Comparison of ENCODE assay signal across 8 cellular contexts in the genomic region with DNA sequence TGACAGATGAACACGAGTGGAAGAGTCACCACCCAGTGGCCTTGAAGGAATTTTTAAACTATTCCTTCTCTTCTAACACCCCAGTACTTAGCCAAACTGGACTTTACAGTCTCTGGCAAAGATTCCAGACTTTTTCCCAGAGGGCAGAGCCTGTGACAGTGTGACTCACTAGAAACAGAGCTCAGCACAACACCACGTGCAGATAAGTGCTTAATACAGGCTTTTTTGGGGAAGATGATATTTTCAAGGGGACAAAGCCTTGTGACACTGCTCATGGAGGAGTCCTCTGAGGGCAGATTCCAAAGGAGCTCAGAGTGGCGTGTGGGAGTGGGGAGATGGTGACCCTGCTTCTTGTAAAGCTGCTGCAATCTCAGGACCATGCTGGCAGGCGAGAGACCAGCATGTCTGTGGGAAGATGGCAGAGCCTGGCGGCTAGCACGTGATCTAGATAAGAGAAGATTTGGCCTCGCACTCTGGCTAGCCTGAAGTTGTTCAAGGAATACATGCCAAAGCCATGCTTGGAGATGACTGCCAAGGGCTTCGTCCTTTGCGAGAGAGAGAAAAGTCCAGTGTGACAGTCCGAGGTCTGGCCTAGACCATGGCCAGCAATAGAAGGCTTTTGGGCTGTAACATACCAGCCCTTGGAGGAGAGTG. TPM values are rescaled to one million over a fixed set of nuclear protein-coding genes. Genes with fewer than 3 reads are reported as not detected.
DNase-seq lines count a peak whose midpoint lies in the region; ATAC-seq, FAIRE-seq and TF ChIP-seq lines count a peak whose summit lies in the region.

No MANE protein-coding gene starts in this region.

- CTCF ChIA-PET in Panc1 (lab: Charles Lee): interaction anchor here (0.5 kb wide), 1 partner anchor 571 kb away, joined by 5 read pairs; no protein-coding TSS in a partner anchor

- H3K9me3 ChIP-seq in Panc1 (ENCODE audit: control insufficient read depth, insufficient read depth, low read depth, low read length) (no peaks in the 10 kb centered on the region), osteoblast (ENCODE audit: low read depth, low read length) (no peaks in the 10 kb centered on the region)

- in situ Hi-C loops in Panc1 (cut with HindIII; ENCODE audit: low pct_unique_long_range_greater_than_20kb, low sequenced_read_pairs): no loop called here

- H3K27me3 ChIP-seq in Panc1 (ENCODE audit: control insufficient read depth, insufficient read depth, low read length) (no peaks in the 10 kb centered on the region), osteoblast (ENCODE audit: insufficient read depth, low read length) (no peaks in the 10 kb centered on the region)

- POLR2A ChIA-PET in Panc1 (lab: Charles Lee): no interaction called here

- H3K4me3 ChIP-seq in Panc1 (ENCODE audit: low read depth in 2 of 2, low read length in 2 of 2) (no peak overlapping the region), epithelial cell of esophagus (ENCODE audit: low read length) (no peak overlapping the region), osteoblast (ENCODE audit: insufficient read depth, low read length) (no peak overlapping the region)

- H3K27ac ChIP-seq in Panc1 (ENCODE audit: low read length) (peak overlapping the region; percentile 69; the same call in 1 of the 2 replicates), osteoblast (ENCODE audit: low read depth, low read length) (peak overlapping the region; percentile 88)

- intact Hi-C loops in Panc1 (cut with micrococcal nuclease; ENCODE audit: unreplicated experiment): no loop called here

- H3K4me2 ChIP-seq in osteoblast (ENCODE audit: insufficient read depth, low read length): peak overlapping the region; percentile 34

- H3K79me2 ChIP-seq in osteoblast (ENCODE audit: insufficient read depth, low read length): no peaks in the 10 kb centered on the region

- H3K36me3 ChIP-seq in Panc1 (ENCODE audit: control insufficient read depth, insufficient read depth, low read length): no peaks in the 10 kb centered on the region
- no peaks in the 10 kb centered on the region for H3K36me3 ChIP-seq in osteoblast (ENCODE audit: insufficient read depth, low read length)

- FAIRE-seq in urothelium cell line (lab: Jason Lieb, UNC): no peak

- peak overlapping the region; percentile 37 for H2AFZ ChIP-seq in osteoblast (ENCODE audit: low read length)

- no TSS peak for BruUV-seq in Panc1 (replicated peaks; lab: Mats Ljungman, UMichigan)

- H4K20me1 ChIP-seq in osteoblast (ENCODE audit: insufficient read depth, low read length): no peaks in the 10 kb centered on the region

- ATAC-seq in Panc1 (no peak), HG03460 (IDR thresholded peaks at IDR 0.05; ENCODE audit: unreplicated experiment) (no peak)

- DNase-seq in COLO829 (ENCODE audit: low spot score) (peak; percentile 68), Panc1 (ENCODE audit: low read depth, low spot score) (no peak), epithelial cell of esophagus (ENCODE audit: low read depth) (peak; percentile 29), osteoblast (ENCODE audit: insufficient read length, low spot score, missing footprints) (peak; percentile 85), hippocampal formation (lab: John Stamatoyannopoulos, UW) (no peak), urothelium cell line (ENCODE audit: low spot score) (no peak)
- no peak for DNase-seq in stimulated activated CD4-positive, alpha-beta T cell treated with anti-CD3 and anti-CD28 coated beads, Interleukin-15, amount 100 ng/mL, for 24 hours

- TF ChIP-seq CTCF in Panc1 (IDR thresholded peaks at IDR 0.05) (no peak), epithelial cell of esophagus (IDR thresholded peaks at IDR 0.05; ENCODE audit: insufficient read depth, low read depth, low read length, missing control alignments) (no peak), osteoblast (IDR thresholded peaks at IDR 0.05; ENCODE audit: extremely low read depth, low read depth, low read length) (no peak)

- peaks cover 27% of the 10 kb centered on the region for H3K4me1 ChIP-seq in Panc1 (ENCODE audit: control insufficient read depth, insufficient read depth, low read length)
- H3K4me1 ChIP-seq in osteoblast (ENCODE audit: insufficient read depth, low read length): peaks cover 24% of the 10 kb centered on the region

RNA-seq across cellular contexts. Expression of gene RAB33A, which starts 2.4 kb away (rescaled TPM):
- total RNA-seq in Panc1 (2021; ENCODE audit: unreplicated experiment): 2.2 TPM
- polyA plus RNA-seq in Panc1 (2012; ENCODE audit: insufficient read length): 7.2 TPM
- 6.2 and 8.0 TPM in 2 replicates for total RNA-seq in osteoblast

RNA-seq across cellular contexts. Expression of gene AIFM1, which starts 8.5 kb away (rescaled TPM):
- total RNA-seq in Panc1 (2021; ENCODE audit: unreplicated experiment) (96.6 TPM), osteoblast (13.8 and 15.2 TPM in 2 replicates)
- polyA plus RNA-seq in Panc1 (2012; ENCODE audit: insufficient read length): 95.4 TPM

Comparison
In these comparisons a context has a peak if more than half of its experiments do, and no peak if none do; other contexts are left out.
1. DNase-seq: peak in COLO829 (single experiment), epithelial cell of esophagus (single experiment) and osteoblast (single experiment); none in Panc1 (single experiment), stimulated activated CD4-positive, alpha-beta T cell treated with anti-CD3 and anti-CD28 coated beads, Interleukin-15, amount 100 ng/mL, for 24 hours (single experiment), hippocampal formation (0 of 2) and urothelium cell line (single experiment).